Comparison of ENCODE assay signal across 2 cellular contexts in genomic region chr9:133062580-133062979, GRCh38. TPM values are rescaled to one million over a fixed set of nuclear protein-coding genes. Genes with fewer than 3 reads are reported as not detected.
"Had no signal": no experiment of that assay in that cellular context is flagged by ENCODE, and none has a peak within 500 bp of the region (broad histone marks: within the 10 kb centered on the region; RNA-seq: fewer than 3 reads in every experiment).

No MANE protein-coding gene starts in this region.

RNA-seq across cellular contexts. Expression of gene CEL, which starts 0.8 kb away (rescaled TPM):
- total RNA-seq: ascending aorta, SK-MEL-5 had no signal
